ENCODE assay signal across 1 cellular context in genomic region chr18:55199291-55199963, GRCh38.
TF ChIP-seq lines count a peak whose summit lies in the region.

No MANE protein-coding gene starts in this region.

TF ChIP-seq in GM23338, 12 proteins besides CTCF, POLR2A, EP300 and RAD21 (continued from another document):
- TF ChIP-seq STAT1 (IDR thresholded peaks at IDR 0.05; ENCODE audit: unreplicated experiment) = no peak
- no peak for TF ChIP-seq EZH2phosphoT487 (IDR thresholded peaks at IDR 0.05; ENCODE audit: unreplicated experiment)
